In the genomic region with DNA sequence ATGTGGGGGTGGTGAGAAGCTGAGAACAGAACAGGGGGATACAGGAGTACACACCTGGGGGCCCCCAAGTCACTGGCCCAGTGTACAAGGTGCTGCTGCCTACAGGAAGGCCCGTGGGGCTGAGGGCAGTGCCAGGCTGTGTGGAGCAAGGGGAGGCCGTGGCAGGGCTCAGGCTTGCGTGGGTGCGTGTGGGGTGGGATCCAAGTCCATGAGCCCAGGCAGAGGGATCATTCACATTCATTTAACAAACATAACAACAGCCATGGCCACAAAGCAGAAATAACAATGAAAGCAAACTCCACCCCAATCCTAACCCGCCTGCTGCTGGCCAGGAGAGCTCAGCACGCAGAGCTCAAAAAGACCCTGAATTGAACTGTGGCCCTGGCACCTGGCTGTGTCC, we compare ENCODE assay signal across 9 cellular contexts. TPM values are rescaled to one million over a fixed set of nuclear protein-coding genes. Genes with fewer than 3 reads are reported as not detected.
DNase-seq lines count a peak whose midpoint lies in the region; ATAC-seq and TF ChIP-seq lines count a peak whose summit lies in the region.
"Had no signal": no experiment of that assay in that cellular context is flagged by ENCODE, and none has a peak within 500 bp of the region (broad histone marks: within the 10 kb centered on the region; RNA-seq: fewer than 3 reads in every experiment).

No MANE protein-coding gene starts in this region.

- WGBS in esophagus muscularis mucosa: 75% methylated on average over 6 of the region's 6 CpGs

- H3K9me3 ChIP-seq in CD4-positive, alpha-beta T cell (ENCODE audit: control insufficient read depth, low read length): no peaks in the 10 kb centered on the region
- H3K9me3 ChIP-seq in esophagus muscularis mucosa: no peaks in the 10 kb centered on the region

- peak overlapping the region; percentile 82 for H3K4me3 Mint-ChIP-seq in CD4-positive, alpha-beta T cell
- H3K4me3 Mint-ChIP-seq in T-cell: peak overlapping the region; percentile 60 to 84 (median 76)

- CTCF ChIA-PET in CD4-positive, alpha-beta T cell (lab: Charles Lee): interaction anchor here (0.8 to 1.3 kb wide), 3 partner anchors 8 to 159 kb away, joined by 3 to 4 read pairs (median 3); no protein-coding TSS in a partner anchor
- CTCF ChIA-PET in T-cell (lab: Charles Lee): interaction anchor here in 1 of 2 donors (1.1 to 1.4 kb wide), 2 partner anchors 9 to 23 kb away, joined by 3 to 8 read pairs; no protein-coding TSS in a partner anchor

- DNase-seq in CD4-positive, alpha-beta T cell: no peak
- DNase-seq in T-cell: no peak
- DNase-seq in esophagus muscularis mucosa (ENCODE audit: extremely low spot score): no peak
- no peak for DNase-seq in sciatic nerve (ENCODE audit: low spot score)
- no peak for DNase-seq in hippocampal formation (lab: John Stamatoyannopoulos, UW)
- DNase-seq: NCI-H1417 treated with DMSO at 0.1 percent for 48 hours had no signal

- peaks cover 29% of the 10 kb centered on the region for H3K4me1 Mint-ChIP-seq in CD4-positive, alpha-beta T cell (ENCODE audit: low read depth)
- H3K4me1 Mint-ChIP-seq in T-cell: peaks cover 38 to 55% (median 52%) of the 10 kb centered on the region in 3 donors

- intact Hi-C loops in CD4-positive, alpha-beta T cell (cut with DNase I, micrococcal nuclease): no loop called here
- intact Hi-C loops in esophagus muscularis mucosa (cut with DNase I): no loop called here
- intact Hi-C loops in sciatic nerve (cut with DNase I): no loop called here

- no peak for TF ChIP-seq EP300 in esophagus muscularis mucosa (IDR thresholded peaks at IDR 0.05)

- no peak for TF ChIP-seq POLR2A in esophagus muscularis mucosa (IDR thresholded peaks at IDR 0.05; ENCODE audit: low read depth)

- TF ChIP-seq CTCF in CD4-positive, alpha-beta T cell (IDR thresholded peaks at IDR 0.05): no peak
- TF ChIP-seq CTCF in esophagus muscularis mucosa (IDR thresholded peaks at IDR 0.05): no peak

- no peak for ATAC-seq in CD4-positive, alpha-beta T cell (ENCODE audit: poor library complexity)
- ATAC-seq in T-cell (replicated peaks in 1 of 4) (peak in 3 of 4 experiments; percentile 11 to 26 (median 23)), sciatic nerve (peak; percentile 22), GM21381 (IDR thresholded peaks at IDR 0.05; ENCODE audit: unreplicated experiment) (no peak), GM21423 (IDR thresholded peaks at IDR 0.05; ENCODE audit: unreplicated experiment) (no peak), HG03139 (IDR thresholded peaks at IDR 0.05; ENCODE audit: unreplicated experiment) (no peak)

- H3K4me1 ChIP-seq in esophagus muscularis mucosa: peaks cover 56 to 73% (median 69%) of the 10 kb centered on the region in 4 donors

- no peaks in the 10 kb centered on the region for H3K36me3 Mint-ChIP-seq in CD4-positive, alpha-beta T cell (ENCODE audit: low read depth)
- H3K36me3 Mint-ChIP-seq in T-cell: no peaks in the 10 kb centered on the region

- H3K27me3 ChIP-seq in CD4-positive, alpha-beta T cell (ENCODE audit: control insufficient read depth, insufficient read depth, low read length): no peaks in the 10 kb centered on the region
- H3K27me3 ChIP-seq in esophagus muscularis mucosa: no peaks in the 10 kb centered on the region

- no peaks in the 10 kb centered on the region for H3K36me3 ChIP-seq in esophagus muscularis mucosa

- peak overlapping the region; percentile 66 for H3K27ac ChIP-seq in CD4-positive, alpha-beta T cell (ENCODE audit: low read depth, low read length)
- H3K27ac ChIP-seq in esophagus muscularis mucosa (replicated peaks in 1 of 4): peak overlapping the region; percentile 74 to 83 (median 80)

- H3K4me3 ChIP-seq in esophagus muscularis mucosa: peak overlapping the region in 2 of 4 donors; percentile 8 to 11

- H3K27ac Mint-ChIP-seq in CD4-positive, alpha-beta T cell: peak overlapping the region; percentile 77
- H3K27ac Mint-ChIP-seq in T-cell: peak overlapping the region; percentile 89 to 93

- POLR2A ChIA-PET in CD4-positive, alpha-beta T cell (lab: Charles Lee): interaction anchor here (0.8 to 1.4 kb wide), 4 partner anchors 172 to 454 kb away, joined by 3 to 5 read pairs (median 4); a partner anchor contains a TSS
- POLR2A ChIA-PET in T-cell (lab: Charles Lee): interaction anchor here in 1 of 2 donors (0.6 kb wide), 1 partner anchor 186 kb away, joined by 3 read pairs; no protein-coding TSS in a partner anchor

- no peaks in the 10 kb centered on the region for H3K9me3 Mint-ChIP-seq in CD4-positive, alpha-beta T cell
- H3K9me3 Mint-ChIP-seq in T-cell: no peaks in the 10 kb centered on the region

- no peaks in the 10 kb centered on the region for H3K27me3 Mint-ChIP-seq in CD4-positive, alpha-beta T cell
- no peaks in the 10 kb centered on the region for H3K27me3 Mint-ChIP-seq in T-cell

RNA-seq across cellular contexts. Expression of a gene that starts 17.1 kb away (rescaled TPM):
- not detected for total RNA-seq in CD4-positive, alpha-beta T cell
- total RNA-seq in T-cell (1 to 10 TPM in 2 of 5 donors, not detected in 3; 1.8 to 3.2 TPM), esophagus muscularis mucosa (1 to 10 TPM in 1 of 4 donors, not detected in 3; 3.0 TPM), sciatic nerve (3.5 TPM)

Comparison
In these comparisons a context has a peak if more than half of its experiments do, and no peak if none do; other contexts are left out.
1. ATAC-seq: peak in T-cell (3 of 4) and sciatic nerve (single experiment); none in CD4-positive, alpha-beta T cell (single experiment), GM21381 (single experiment), GM21423 (single experiment) and HG03139 (single experiment).